ENCODE assay signal across 11 cellular contexts in the genomic region with DNA sequence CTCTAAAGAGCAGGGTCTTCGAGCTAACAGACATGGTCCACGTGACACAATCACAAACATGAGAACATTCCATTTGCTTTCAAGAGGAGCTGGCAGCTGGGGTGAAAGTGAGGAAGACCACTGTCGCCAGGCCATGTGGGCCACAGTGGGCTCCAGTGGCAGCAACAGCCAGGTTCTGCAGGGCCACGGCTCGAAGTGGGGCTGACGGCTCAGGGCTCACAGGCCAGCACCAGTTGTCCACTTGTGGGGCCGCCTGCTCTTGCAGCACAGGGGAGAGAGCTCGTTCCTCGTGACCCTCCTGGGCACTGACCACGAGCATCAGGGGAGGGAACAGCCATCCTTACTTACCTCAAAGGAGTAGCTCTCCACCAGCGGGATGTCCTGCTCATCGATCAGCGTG. TPM values are rescaled to one million over a fixed set of nuclear protein-coding genes. Genes with fewer than 3 reads are reported as not detected.
DNase-seq lines count a peak whose midpoint lies in the region; TF ChIP-seq lines count a peak whose summit lies in the region.
"Had no signal": no experiment of that assay in that cellular context is flagged by ENCODE, and none has a peak within 500 bp of the region (broad histone marks: within the 10 kb centered on the region; RNA-seq: fewer than 3 reads in every experiment).

No MANE protein-coding gene starts in this region.

- no peaks in the 10 kb centered on the region; the same call in 1 of the 2 replicates for H3K36me3 ChIP-seq in KMS-11 (ENCODE audit: insufficient read depth)
- peaks cover 37% of the 10 kb centered on the region for H3K36me3 ChIP-seq in adipocyte (ENCODE audit: control insufficient read depth, insufficient read depth, low read length, severe bottlenecking)

- H3K27me3 ChIP-seq in KMS-11 (ENCODE audit: insufficient read depth, low read depth), result no peaks in the 10 kb centered on the region
- no peaks in the 10 kb centered on the region for H3K27me3 ChIP-seq in adipocyte (replicated peaks; ENCODE audit: control insufficient read depth, insufficient read depth, low read length)

- no peak overlapping the region for H3K27ac ChIP-seq in KMS-11
- H3K27ac ChIP-seq: GM23248 had no signal

- H3K4me3 Mint-ChIP-seq in T-helper 1 cell treated with Interleukin-12 subunit alpha and Interleukin-12 subunit beta and Interleukin-4 antibody, amounts not matched to agents 30 μg/mL and 1 μg/mL, for 36 hours, result peak overlapping the region; percentile 73
- H3K4me3 Mint-ChIP-seq in nephron (peak overlapping the region; percentile 87 to 91 (median 90)), HFFc6 (no peak overlapping the region)

- no peaks in the 10 kb centered on the region for H3K9me3 Mint-ChIP-seq in T-helper 1 cell treated with Interleukin-12 subunit alpha and Interleukin-12 subunit beta and Interleukin-4 antibody, amounts not matched to agents 30 μg/mL and 1 μg/mL, for 36 hours
- H3K9me3 Mint-ChIP-seq in nephron, result no peaks in the 10 kb centered on the region
- H3K9me3 Mint-ChIP-seq in HFFc6, result no peaks in the 10 kb centered on the region

- peak overlapping the region; percentile 69; the same call in 1 of the 2 replicates for H3K4me2 ChIP-seq in KMS-11

- H3K9ac ChIP-seq in KMS-11, result no peak overlapping the region
- H3K9ac ChIP-seq in adipocyte (ENCODE audit: low read length), result peak overlapping the region; percentile 90

- peaks cover 14% of the 10 kb centered on the region for H3K4me1 Mint-ChIP-seq in T-helper 1 cell treated with Interleukin-12 subunit alpha and Interleukin-12 subunit beta and Interleukin-4 antibody, amounts not matched to agents 30 μg/mL and 1 μg/mL, for 36 hours (ENCODE audit: low read depth)
- H3K4me1 Mint-ChIP-seq in nephron (peaks cover 11% of the 10 kb centered on the region), HFFc6 (ENCODE audit: low read depth) (peaks cover 19% of the 10 kb centered on the region)

- H3K36me3 Mint-ChIP-seq in T-helper 1 cell treated with Interleukin-12 subunit alpha and Interleukin-12 subunit beta and Interleukin-4 antibody, amounts not matched to agents 30 μg/mL and 1 μg/mL, for 36 hours (ENCODE audit: low read depth), result peaks cover 14% of the 10 kb centered on the region
- H3K36me3 Mint-ChIP-seq in nephron (ENCODE audit: low read depth), result peaks cover 30% of the 10 kb centered on the region
- H3K36me3 Mint-ChIP-seq in HFFc6 (ENCODE audit: low read depth), result peaks cover 9% of the 10 kb centered on the region

- H3K9me3 ChIP-seq in adipocyte (ENCODE audit: control insufficient read depth, low read length), result no peaks in the 10 kb centered on the region

- no peak for TF ChIP-seq CTCF in KMS-11 (conservative IDR thresholded peaks at IDR 0.05; ENCODE audit: low read depth, low read length)
- TF ChIP-seq CTCF in nephron (IDR thresholded peaks at IDR 0.05; ENCODE audit: unreplicated experiment in 3 of 3), result no peak
- no peak for TF ChIP-seq CTCF in HFFc6 (IDR thresholded peaks at IDR 0.05)

- H3K4me1 ChIP-seq in KMS-11 (ENCODE audit: low read depth, poor library complexity, severe bottlenecking) (peaks cover 15% of the 10 kb centered on the region), adipocyte (ENCODE audit: control insufficient read depth, insufficient read depth, low read length) (peaks cover 13% of the 10 kb centered on the region)

- DNase-seq in T-helper 1 cell, result no peak
- DNase-seq in adipocyte (ENCODE audit: low read depth), result no peak
- DNase-seq in H4 (ENCODE audit: low spot score), result no peak
- no peak for DNase-seq in HFFc6
- DNase-seq in cerebellar nuclear complex (lab: John Stamatoyannopoulos, UW), result no peak
- DNase-seq: NCI-H1694, NCI-H774 had no signal

- H3K27ac Mint-ChIP-seq in T-helper 1 cell treated with Interleukin-12 subunit alpha and Interleukin-12 subunit beta and Interleukin-4 antibody, amounts not matched to agents 30 μg/mL and 1 μg/mL, for 36 hours, result no peak overlapping the region
- H3K27ac Mint-ChIP-seq in nephron, result no peak overlapping the region
- H3K27ac Mint-ChIP-seq in HFFc6, result no peak overlapping the region; the same call in 1 of the 2 replicates

- H3K27me3 Mint-ChIP-seq in T-helper 1 cell treated with Interleukin-12 subunit alpha and Interleukin-12 subunit beta and Interleukin-4 antibody, amounts not matched to agents 30 μg/mL and 1 μg/mL, for 36 hours (ENCODE audit: low read depth), result no peaks in the 10 kb centered on the region
- no peaks in the 10 kb centered on the region for H3K27me3 Mint-ChIP-seq in nephron (ENCODE audit: low read depth)
- H3K27me3 Mint-ChIP-seq in HFFc6 (ENCODE audit: insufficient read depth), result no peaks in the 10 kb centered on the region; the same call in 1 of the 2 replicates

- no peak overlapping the region for H2AFZ ChIP-seq in KMS-11 (ENCODE audit: low read depth)
- H2AFZ ChIP-seq: GM23248 had no signal

- H3K79me2 ChIP-seq in KMS-11 (ENCODE audit: insufficient read depth, low read depth), result peaks cover 19% of the 10 kb centered on the region; the same call in 1 of the 2 replicates

- no peak overlapping the region for H3K4me3 ChIP-seq in KMS-11 (IDR thresholded peaks at IDR 0.05; ENCODE audit: insufficient read depth, low read depth, low read length)
- no peak overlapping the region for H3K4me3 ChIP-seq in adipocyte (ENCODE audit: low read length)

- H4K20me1 ChIP-seq in KMS-11 (ENCODE audit: insufficient read depth), result 0 out of 2 replicates have a peak, but pooled peaks cover 4% of the 10 kb centered on the region

RNA-seq across cellular contexts. Expression of gene ZMYND19, which starts 2.0 kb away (rescaled TPM):
- 21.3 and 26.8 TPM in 2 replicates for total RNA-seq in H4 (2014; rRNA removed; shearing (Covaris generic))
- 10 to 100 TPM; 23.9 to 34.4 (median 25.4) TPM for total RNA-seq in HFFc6 (2021; fragmentation: NEBNext Ultra II Directional; extraction: Animal tissue kit (Norgen Biotek cat#: 25700))

RNA-seq across cellular contexts. Expression of gene DPH7, which starts 9.6 kb away (rescaled TPM):
- total RNA-seq in H4 (2014; rRNA removed; shearing (Covaris generic)), result 15.3 and 16.1 TPM in 2 replicates
- 10 to 100 TPM; 18.2 to 20.7 (median 20.1) TPM for total RNA-seq in HFFc6 (2021; fragmentation: NEBNext Ultra II Directional; extraction: Animal tissue kit (Norgen Biotek cat#: 25700))

RNA-seq across cellular contexts. Expression of gene ARRDC1, which starts 17.2 kb away (rescaled TPM):
- 11.6 and 26.5 TPM in 2 replicates for total RNA-seq in H4 (2014; rRNA removed; shearing (Covaris generic))
- total RNA-seq in HFFc6 (2021; fragmentation: NEBNext Ultra II Directional; extraction: Animal tissue kit (Norgen Biotek cat#: 25700)), result 10 to 100 TPM; 15.9 to 18.2 (median 17.1) TPM

RNA-seq across cellular contexts. Expression of gene EHMT1, which starts 30.5 kb away (rescaled TPM):
- total RNA-seq in H4 (2014; rRNA removed; shearing (Covaris generic)), result 18.6 and 19.5 TPM in 2 replicates
- 100 to 1,000 TPM in 1 of 6 experiments, 10 to 100 TPM in 5; 41.0 to 116 (median 46.9) TPM for total RNA-seq in HFFc6 (2021; fragmentation: NEBNext Ultra II Directional; extraction: Animal tissue kit (Norgen Biotek cat#: 25700))

RNA-seq across cellular contexts. Expression of gene MRPL41, which starts 36.6 kb away (rescaled TPM):
- total RNA-seq in H4 (2014; rRNA removed; shearing (Covaris generic)), result 52.4 and 66.7 TPM in 2 replicates
- 10 to 100 TPM; 48.4 to 67.7 (median 57.3) TPM for total RNA-seq in HFFc6 (2021; fragmentation: NEBNext Ultra II Directional; extraction: Animal tissue kit (Norgen Biotek cat#: 25700))
